Comparison of ENCODE assay signal across 10 cellular contexts in genomic region chr3:17686613-17687012, GRCh38. TPM values are rescaled to one million over a fixed set of nuclear protein-coding genes. Genes with fewer than 3 reads are reported as not detected.
A peak's percentile ranks its signal among the peaks of the same experiment; 100 is the strongest.
DNase-seq lines count a peak whose midpoint lies in the region; ATAC-seq and TF ChIP-seq lines count a peak whose summit lies in the region.
"Had no signal": no experiment of that assay in that cellular context is flagged by ENCODE, and none has a peak within 500 bp of the region (broad histone marks: within the 10 kb centered on the region; RNA-seq: fewer than 3 reads in every experiment).

No MANE protein-coding gene starts in this region.

- TF ChIP-seq EP300 in tibial nerve (IDR thresholded peaks at IDR 0.05) = no peak

- no peaks in the 10 kb centered on the region for H3K9me3 ChIP-seq in tibial nerve

- no peak overlapping the region for H3K27ac ChIP-seq in tibial nerve
- H3K27ac ChIP-seq: HL-60 had no signal

- peaks cover 0 to 13% (median 0%) of the 10 kb centered on the region in 4 donors for H3K4me1 ChIP-seq in tibial nerve

- no peak overlapping the region for H3K4me3 ChIP-seq in tibial nerve

- peak; percentile 30 for DNase-seq in NCI-H82 (lab: John Stamatoyannopoulos, UW)
- no peak for DNase-seq in NCI-H82 treated with DMSO at 0.1 percent for 48 hours (lab: John Stamatoyannopoulos, UW; ENCODE audit: unreplicated experiment)
- DNase-seq in NCI-H460 (ENCODE audit: extremely low read depth, low read depth) = peak; percentile 18
- DNase-seq in fibroblast of gingiva (ENCODE audit: low read depth) = peak; percentile 14
- peak; percentile 82 for DNase-seq in pons (ENCODE audit: low spot score)
- no peak for DNase-seq in tibial nerve (ENCODE audit: low spot score in 2 of 2)
- DNase-seq in DMS114 treated with DMSO at 0.1 percent for 48 hours (lab: John Stamatoyannopoulos, UW; ENCODE audit: unreplicated experiment) = no peak

- no peaks in the 10 kb centered on the region for H3K36me3 ChIP-seq in tibial nerve

- TF ChIP-seq POLR2A in tibial nerve (IDR thresholded peaks at IDR 0.05) = no peak

- ATAC-seq in HG03460 (IDR thresholded peaks at IDR 0.05; ENCODE audit: unreplicated experiment) = no peak
- ATAC-seq: activated T-helper 17 cell treated with anti-CD3 and anti-CD28 coated beads, Interleukin-2, amount 50 U/mL, for 72 hours had no signal

- no peak for TF ChIP-seq CTCF in tibial nerve (IDR thresholded peaks at IDR 0.05)

- H3K27me3 ChIP-seq in tibial nerve = no peaks in the 10 kb centered on the region

- WGBS in tibial nerve, 2 donors = 81 to 84% methylated on average over 1 of the region's 1 CpG

RNA-seq across cellular contexts. Expression of gene TBC1D5, which starts 55.8 kb away (rescaled TPM):
- total RNA-seq in NCI-H460 (2014; rRNA removed; shearing (Covaris generic)) = 43.1 and 48.7 TPM in 2 replicates
- polyA plus RNA-seq in NCI-H460 (2014; cell fraction: nucleus; rRNA removed) = 9.2 and 24.4 TPM in 2 replicates
- total RNA-seq in tibial nerve = 100 to 1,000 TPM in 1 of 4 donors, 10 to 100 TPM in 3; 55.2 to 128 (median 79.4) TPM

Comparison
In these comparisons a context has a peak if more than half of its experiments do, and no peak if none do; other contexts are left out.
1. DNase-seq: peak in NCI-H82 (single experiment), NCI-H460 (single experiment), fibroblast of gingiva (single experiment) and pons (single experiment); none in NCI-H82 treated with DMSO at 0.1 percent for 48 hours (single experiment), tibial nerve (0 of 2) and DMS114 treated with DMSO at 0.1 percent for 48 hours (single experiment).